ENCODE assay signal across 8 cellular contexts in the genomic region with DNA sequence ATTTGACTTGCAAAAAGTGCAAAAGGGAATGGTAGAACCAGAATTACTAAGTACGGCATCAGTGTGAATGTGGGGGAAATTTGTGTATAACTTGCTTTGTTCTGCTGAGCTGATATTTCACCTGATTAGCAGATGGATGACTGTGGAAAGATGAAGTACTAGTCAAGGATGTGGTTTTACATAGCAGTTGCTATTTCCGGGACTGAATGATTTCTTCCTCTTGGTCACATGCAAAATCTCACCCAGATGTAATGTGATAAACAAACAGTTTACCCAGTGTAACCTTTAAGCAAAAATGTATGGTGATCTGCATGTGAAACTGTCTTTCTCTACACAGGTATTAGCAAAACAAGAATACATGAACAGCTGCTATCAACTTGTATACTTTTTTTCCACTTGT. TPM values are rescaled to one million over a fixed set of nuclear protein-coding genes. Genes with fewer than 3 reads are reported as not detected.
DNase-seq lines count a peak whose midpoint lies in the region; ATAC-seq and TF ChIP-seq lines count a peak whose summit lies in the region.

No MANE protein-coding gene starts in this region.

- H3K4me3 Mint-ChIP-seq in osteocyte (ENCODE audit: unreplicated experiment) (no peak overlapping the region), glutamatergic neuron (ENCODE audit: unreplicated experiment) (no peak overlapping the region)

- peaks cover 52 to 85% (median 61%) of the 10 kb centered on the region in 11 experiments for H3K36me3 ChIP-seq in BLaER1 treated with 17β-estradiol and CSF1 and Interleukin-3, amounts not matched to agents 10 nM and 100 nM

- H3K9me3 Mint-ChIP-seq in osteocyte (ENCODE audit: unreplicated experiment) (no peaks in the 10 kb centered on the region), glutamatergic neuron (ENCODE audit: unreplicated experiment) (peaks cover 7% of the 10 kb centered on the region)

- H3K27me3 ChIP-seq in BLaER1 treated with 17β-estradiol and CSF1 and Interleukin-3, amounts not matched to agents 10 nM and 100 nM = no peaks in the 10 kb centered on the region

- H3K27ac Mint-ChIP-seq in osteocyte (ENCODE audit: unreplicated experiment) = no peak overlapping the region
- no peak overlapping the region for H3K27ac Mint-ChIP-seq in glutamatergic neuron (ENCODE audit: unreplicated experiment)

- peaks cover 38% of the 10 kb centered on the region for H3K36me3 Mint-ChIP-seq in osteocyte (ENCODE audit: unreplicated experiment)
- H3K36me3 Mint-ChIP-seq in glutamatergic neuron (ENCODE audit: unreplicated experiment) = peaks cover 4% of the 10 kb centered on the region

- H3K9ac ChIP-seq in BLaER1 treated with 17β-estradiol and CSF1 and Interleukin-3, amounts not matched to agents 10 nM and 100 nM = no peak overlapping the region

- no peaks in the 10 kb centered on the region for H3K27me3 Mint-ChIP-seq in osteocyte (ENCODE audit: unreplicated experiment)
- H3K27me3 Mint-ChIP-seq in glutamatergic neuron (ENCODE audit: unreplicated experiment) = peaks cover 10% of the 10 kb centered on the region

- H4K20me1 ChIP-seq in BLaER1 treated with 17β-estradiol and CSF1 and Interleukin-3, amounts not matched to agents 10 nM and 100 nM = peaks cover 0 to 23% (median 0%) of the 10 kb centered on the region in 11 experiments; a peak in 7 of 22 replicates

- ATAC-seq in GM19452 (IDR thresholded peaks at IDR 0.05; ENCODE audit: unreplicated experiment) (peak; percentile 78), HG03442 (IDR thresholded peaks at IDR 0.05; ENCODE audit: unreplicated experiment) (peak; percentile 63), omental fat pad (ENCODE audit: low FRiP score) (no peak)

- no peak overlapping the region for H3K4me3 ChIP-seq in BLaER1 treated with 17β-estradiol and CSF1 and Interleukin-3, amounts not matched to agents 10 nM and 100 nM

- TF ChIP-seq CTCF in osteocyte (IDR thresholded peaks at IDR 0.05) = no peak
- TF ChIP-seq CTCF in glutamatergic neuron (IDR thresholded peaks at IDR 0.05; ENCODE audit: partially characterized antibody, unreplicated experiment) = no peak
- TF ChIP-seq CTCF in omental fat pad (IDR thresholded peaks at IDR 0.05) = no peak

- H3K27ac ChIP-seq in BLaER1 treated with 17β-estradiol and CSF1 and Interleukin-3, amounts not matched to agents 10 nM and 100 nM = peak overlapping the region in 7 of 11 experiments; percentile 30 to 51 (median 37); a peak in 11 of 22 replicates

- H3K9me3 ChIP-seq in BLaER1 treated with 17β-estradiol and CSF1 and Interleukin-3, amounts not matched to agents 10 nM and 100 nM (replicated peaks in 1 of 11) = no peaks in the 10 kb centered on the region

- peaks cover 1% of the 10 kb centered on the region for H3K4me1 Mint-ChIP-seq in osteocyte (ENCODE audit: unreplicated experiment)
- peaks cover 6% of the 10 kb centered on the region for H3K4me1 Mint-ChIP-seq in glutamatergic neuron (ENCODE audit: low read depth, unreplicated experiment)

- DNase-seq in amniotic epithelial cell (ENCODE audit: low read depth) = peak; percentile 52
- no peak for DNase-seq in osteocyte (ENCODE audit: extremely low spot score, unreplicated experiment)
- no peak for DNase-seq in glutamatergic neuron
- no peak for DNase-seq in HuH-7.5 (ENCODE audit: low spot score)
- DNase-seq in omental fat pad (ENCODE audit: low spot score) = no peak

- peak overlapping the region; percentile 45 to 73 (median 65) for H3K4me2 ChIP-seq in BLaER1 treated with 17β-estradiol and CSF1 and Interleukin-3, amounts not matched to agents 10 nM and 100 nM

- H3K4me1 ChIP-seq in BLaER1 treated with 17β-estradiol and CSF1 and Interleukin-3, amounts not matched to agents 10 nM and 100 nM = peaks cover 23 to 32% (median 30%) of the 10 kb centered on the region in 10 experiments

RNA-seq across cellular contexts. Expression of gene DCP2, which starts 46.1 kb away (rescaled TPM):
- 39.7 and 45.6 TPM in 2 replicates for total RNA-seq in osteocyte
- total RNA-seq in glutamatergic neuron (ENCODE audit: unreplicated experiment) = 117 TPM
- 10 to 100 TPM; 22.2 to 53.4 (median 25.9) TPM for total RNA-seq in omental fat pad
